Comparison of ENCODE assay signal across 16 cellular contexts in the genomic region with DNA sequence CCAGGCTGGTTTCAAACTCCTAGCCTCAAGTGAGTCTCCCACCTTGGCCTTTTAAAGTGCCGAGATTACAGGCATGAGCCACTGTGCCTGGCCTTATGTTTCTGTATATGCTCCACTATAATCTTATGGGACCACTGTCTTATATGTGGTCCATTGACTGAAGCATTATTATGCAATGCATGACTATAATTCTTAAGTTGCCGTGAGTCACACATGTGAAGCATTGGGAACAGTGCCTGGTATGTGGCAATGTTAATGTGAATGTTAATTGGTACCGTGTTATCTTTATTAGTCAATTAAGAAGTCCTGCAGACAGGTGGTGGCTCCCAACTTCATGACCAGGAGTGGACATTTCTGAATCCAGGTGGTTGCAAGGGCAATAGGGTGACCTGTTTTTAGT. TPM values are rescaled to one million over a fixed set of nuclear protein-coding genes. Genes with fewer than 3 reads are reported as not detected.
DNase-seq lines count a peak whose midpoint lies in the region; ATAC-seq and TF ChIP-seq lines count a peak whose summit lies in the region.
"Had no signal": no experiment of that assay in that cellular context is flagged by ENCODE, and none has a peak within 500 bp of the region (broad histone marks: within the 10 kb centered on the region; RNA-seq: fewer than 3 reads in every experiment).

No MANE protein-coding gene starts in this region.

- H3K14ac ChIP-seq in trophoblast cell (ENCODE audit: low read length), result no peak overlapping the region

- H2BK120ac ChIP-seq in trophoblast cell (ENCODE audit: insufficient read depth, low read length, poor library complexity), result no peak overlapping the region

- H3F3A ChIP-seq in GM23248 (ENCODE audit: insufficient read depth), result peaks cover 11% of the 10 kb centered on the region

- DNase-seq in GM23248, result peak; percentile 94
- DNase-seq in NB4 (ENCODE audit: low read depth), result peak; percentile 75
- peak; percentile 95 for DNase-seq in epithelial cell of esophagus (ENCODE audit: low read depth)
- DNase-seq in trophoblast cell, result peak; percentile 27 to 43
- DNase-seq in CD1c-positive myeloid dendritic cell (ENCODE audit: extremely low spot score), result no peak
- DNase-seq in islet precursor cell, result no peak
- DNase-seq: activated naive CD8-positive, alpha-beta T cell treated with anti-CD3 and anti-CD28 coated beads, Interleukin-2, amount 10 ng/mL, durations not matched to agents 7 days and 5 days; lower lobe of right lung; NCI-H1694 treated with DMSO at 0.1 percent for 48 hours; NCI-H524; stimulated activated CD4-positive, alpha-beta T cell treated with anti-CD3 and anti-CD28 coated beads, Interleukin-2, amount 100 ng/mL, for 48 hours had no signal

- no peak overlapping the region for H2AFZ ChIP-seq in GM23248
- no peak overlapping the region for H2AFZ ChIP-seq in trophoblast cell (ENCODE audit: insufficient read depth, low read length, poor library complexity)

- H3K4me2 ChIP-seq in GM23248 (ENCODE audit: unreplicated experiment), result no peak overlapping the region
- no peak overlapping the region for H3K4me2 ChIP-seq in trophoblast cell (ENCODE audit: low read length)

- H3K27ac ChIP-seq in GM23248, result no peak overlapping the region
- no peak overlapping the region for H3K27ac ChIP-seq in trophoblast cell (ENCODE audit: low read depth, low read length)
- H3K27ac ChIP-seq: coronary artery, esophagus muscularis mucosa, lower lobe of right lung had no signal

- 31% methylated on average over 3 of the region's 3 CpGs for WGBS in GM23248 (ENCODE audit: low coverage in 1 of 2, low lambda C conversion rate in 2 of 2, missing lambda C conversion rate in 2 of 2), 2 experiments
- WGBS in trophoblast cell (ENCODE audit: extremely low coverage, insufficient coverage, insufficient read length), result no CpG with 5 or more reads among the region's 3 CpGs

- no peaks in the 10 kb centered on the region for H3K9me3 ChIP-seq in GM23248 (ENCODE audit: low read depth)
- H3K9me3 ChIP-seq in trophoblast cell (ENCODE audit: insufficient read depth, low read depth, low read length), result no peaks in the 10 kb centered on the region
- H3K9me3 ChIP-seq: esophagus muscularis mucosa, lower lobe of right lung had no signal

- H3K9me2 ChIP-seq in GM23248 (ENCODE audit: insufficient read depth), result no peaks in the 10 kb centered on the region

- H4K91ac ChIP-seq in trophoblast cell (ENCODE audit: low read depth, low read length), result no peak overlapping the region

- H4K8ac ChIP-seq in trophoblast cell (ENCODE audit: low read depth, low read length), result no peak overlapping the region

- H3K79me2 ChIP-seq in GM23248 (ENCODE audit: insufficient read depth) (no peaks in the 10 kb centered on the region), trophoblast cell (ENCODE audit: control insufficient read depth, insufficient read depth, low read length, poor library complexity) (no peaks in the 10 kb centered on the region)

- no peak for ATAC-seq in GM18861 (IDR thresholded peaks at IDR 0.05; ENCODE audit: unreplicated experiment)
- no peak for ATAC-seq in HG02981 (IDR thresholded peaks at IDR 0.05; ENCODE audit: unreplicated experiment)
- ATAC-seq: activated CD4-positive, CD25-positive, alpha-beta regulatory T cell treated with anti-CD3 and anti-CD28 coated beads, Interleukin-2, amount 50 U/mL, for 24 hours had no signal

- no peaks in the 10 kb centered on the region for H3K79me1 ChIP-seq in trophoblast cell (ENCODE audit: low read length)

- no peak overlapping the region for H2BK12ac ChIP-seq in trophoblast cell (ENCODE audit: low read length)

- H3K36me3 ChIP-seq in GM23248 (ENCODE audit: low read depth) (no peaks in the 10 kb centered on the region), trophoblast cell (ENCODE audit: control insufficient read depth in 1 of 2, insufficient read depth in 2 of 2, low read length in 2 of 2) (no peaks in the 10 kb centered on the region)
- H3K36me3 ChIP-seq: esophagus muscularis mucosa, lower lobe of right lung had no signal

- H3K18ac ChIP-seq in trophoblast cell (ENCODE audit: low read length), result no peak overlapping the region

- no peak for TF ChIP-seq POLR2A in NB4 (IDR thresholded peaks at IDR 0.05; ENCODE audit: extremely low read depth, insufficient read length)

- peaks cover 20% of the 10 kb centered on the region for H3K4me1 ChIP-seq in GM23248 (ENCODE audit: insufficient read depth)
- H3K4me1 ChIP-seq in trophoblast cell (ENCODE audit: control insufficient read depth in 1 of 2, insufficient read depth in 2 of 2, low read length in 2 of 2), result no peaks in the 10 kb centered on the region

- no peak overlapping the region for H3K4ac ChIP-seq in trophoblast cell (ENCODE audit: low read depth, low read length)

- no peak overlapping the region for H3K23ac ChIP-seq in trophoblast cell (ENCODE audit: low read length)

- no peaks in the 10 kb centered on the region for H4K20me1 ChIP-seq in GM23248 (ENCODE audit: insufficient read depth)

- H3K27me3 ChIP-seq in GM23248 (replicated peaks; ENCODE audit: insufficient read depth) (no peaks in the 10 kb centered on the region), trophoblast cell (ENCODE audit: insufficient read depth, low read length) (no peaks in the 10 kb centered on the region)
- H3K27me3 ChIP-seq: esophagus muscularis mucosa had no signal

- in situ Hi-C loops in GM23248 (cut with MboI), result no loop called here

- H3K9ac ChIP-seq in GM23248, result no peak overlapping the region
- no peak overlapping the region for H3K9ac ChIP-seq in trophoblast cell (ENCODE audit: low read length)

- H3K4me3 ChIP-seq in GM23248 (no peak overlapping the region), NB4 (ENCODE audit: low read depth, low read length) (no peak overlapping the region), epithelial cell of esophagus (ENCODE audit: low read length) (no peak overlapping the region), trophoblast cell (ENCODE audit: low read depth, low read length) (no peak overlapping the region)
- H3K4me3 ChIP-seq: coronary artery, esophagus muscularis mucosa, lower lobe of right lung had no signal

- no peak overlapping the region for H4K12ac ChIP-seq in trophoblast cell (ENCODE audit: low read depth, low read length)

- H2BK5ac ChIP-seq in trophoblast cell (ENCODE audit: low read depth, low read length, poor library complexity), result no peak overlapping the region

- no peak overlapping the region for H2AK5ac ChIP-seq in trophoblast cell (ENCODE audit: low read length)

- TF ChIP-seq CTCF in NB4 (IDR thresholded peaks at IDR 0.05; ENCODE audit: low read depth, low read length), result no peak
- TF ChIP-seq CTCF in epithelial cell of esophagus (IDR thresholded peaks at IDR 0.05; ENCODE audit: insufficient read depth, low read depth, low read length, missing control alignments), result no peak

RNA-seq across cellular contexts. Expression of a gene that starts 14.7 kb away (rescaled TPM):
- 38.8 and 39.9 TPM in 2 replicates for total RNA-seq in GM23248 (2014; rRNA removed; shearing (Covaris generic))
- polyA plus RNA-seq in GM23248 (2016; fragmentation: Nextera tagmentation; extraction: Ambion mirVana), result 13.8 and 18.7 TPM in 2 replicates
- polyA plus RNA-seq in trophoblast cell (2013), result 40.6 and 41.3 TPM in 2 replicates

Comparison
In these comparisons a context has a peak if more than half of its experiments do, and no peak if none do; other contexts are left out.
1. DNase-seq: peak in GM23248 (single experiment), NB4 (single experiment), epithelial cell of esophagus (single experiment) and trophoblast cell (2 of 2); none in CD1c-positive myeloid dendritic cell (single experiment) and islet precursor cell (single experiment).